Comparison of ENCODE assay signal across 29 cellular contexts in genomic region chr6:43922423-43923375, GRCh38.
A peak's percentile ranks its signal among the peaks of the same experiment; 100 is the strongest.
DNase-seq lines count a peak whose midpoint lies in the region; ATAC-seq, FAIRE-seq and TF ChIP-seq lines count a peak whose summit lies in the region.
"Had no signal": no experiment of that assay in that cellular context is flagged by ENCODE, and none has a peak within 500 bp of the region (broad histone marks: within the 10 kb centered on the region; RNA-seq: fewer than 3 reads in every experiment).

No MANE protein-coding gene starts in this region.

- H3K4me2 ChIP-seq in PC-9, result peak overlapping the region; percentile 35; the same call in 1 of the 2 replicates
- no peak overlapping the region for H3K4me2 ChIP-seq in keratinocyte (ENCODE audit: control insufficient read depth, extremely low read depth, insufficient read depth, low read depth, low read length)
- H3K4me2 ChIP-seq in neuronal stem cell (ENCODE audit: insufficient read depth, low read length, poor library complexity, severe bottlenecking), result no peak overlapping the region

- peak overlapping the region; percentile 11 for H2AK5ac ChIP-seq in neuronal stem cell (ENCODE audit: low read depth, low read length)

- no peaks in the 10 kb centered on the region for H3K9me2 ChIP-seq in PC-9 (ENCODE audit: insufficient read depth)

- no peak overlapping the region for H4K8ac ChIP-seq in neuronal stem cell (ENCODE audit: low read depth, low read length)

- peak overlapping the region; percentile 19 for H2BK120ac ChIP-seq in neuronal stem cell (ENCODE audit: low read depth, low read length)

- H3K27ac ChIP-seq in PC-9 (peak overlapping the region; percentile 53; the same call in 1 of the 2 replicates), keratinocyte (ENCODE audit: control insufficient read depth, insufficient read depth, low read length) (peak overlapping the region; percentile 1), neuronal stem cell (replicated peaks; ENCODE audit: low read length) (no peak overlapping the region), esophagus muscularis mucosa (replicated peaks in 1 of 4) (no peak overlapping the region)
- H3K27ac ChIP-seq: colonic mucosa, heart left ventricle, Peyer's patch, SJSA1 had no signal

- no peak overlapping the region for H3K27ac Mint-ChIP-seq in CD14-positive monocyte
- H3K27ac Mint-ChIP-seq: activated T-helper 1 cell treated with anti-CD3 and anti-CD28 coated beads, Interleukin-12 subunit alpha, Interleukin-12 subunit beta, Interleukin-2, Interleukin-4 antibody, amounts not matched to agents 30 ng/mL and 10 ng/mL and 1 ng/mL, durations not matched to agents 14 hours and 24 hours and 36 hours; type B pancreatic cell had no signal

- no peak for TF ChIP-seq POLR2A in esophagus muscularis mucosa (IDR thresholded peaks at IDR 0.05; ENCODE audit: low read depth)

- peaks cover 2% of the 10 kb centered on the region for H3K79me1 ChIP-seq in neuronal stem cell (ENCODE audit: low read depth, low read length)

- H3K23ac ChIP-seq in neuronal stem cell (ENCODE audit: low read depth, low read length, poor library complexity), result peak overlapping the region; percentile 74

- H2AFZ ChIP-seq in PC-9 (no peak overlapping the region), keratinocyte (ENCODE audit: control insufficient read depth, low read length) (no peak overlapping the region), neuronal stem cell (ENCODE audit: low read length) (no peak overlapping the region)

- no peak for TF ChIP-seq CTCF in CD14-positive monocyte (IDR thresholded peaks at IDR 0.05)
- no peak for TF ChIP-seq CTCF in PC-9 (conservative IDR thresholded peaks at IDR 0.05)
- no peak for TF ChIP-seq CTCF in keratinocyte (optimal IDR thresholded peaks at IDR 0.05 in 1 of 3, IDR thresholded peaks at IDR 0.05 in 1 of 3, conservative IDR thresholded peaks at IDR 0.05 in 1 of 3; ENCODE audit: extremely low read depth in 1 of 3, insufficient read depth in 2 of 3, low read length in 3 of 3)
- no peak for TF ChIP-seq CTCF in esophagus muscularis mucosa (IDR thresholded peaks at IDR 0.05)

- intact Hi-C loops in CD14-positive monocyte (cut with micrococcal nuclease), result no loop called here
- intact Hi-C loops in PC-9 (cut with micrococcal nuclease; ENCODE audit: unreplicated experiment), result no loop called here
- intact Hi-C loops in esophagus muscularis mucosa (cut with DNase I), result no loop called here

- FAIRE-seq in keratinocyte (lab: Jason Lieb, UNC), result no peak
- FAIRE-seq: GM19239 had no signal

- peak overlapping the region; percentile 22 for H4K91ac ChIP-seq in neuronal stem cell (ENCODE audit: low read depth, low read length, poor library complexity)

- no peak overlapping the region for H3K4me3 ChIP-seq in PC-9
- no peak overlapping the region for H3K4me3 ChIP-seq in keratinocyte (ENCODE audit: control insufficient read depth in 2 of 3, extremely low read depth in 1 of 3, insufficient read depth in 2 of 3, low read depth in 1 of 3, low read length in 3 of 3)
- H3K4me3 ChIP-seq in neuronal stem cell (ENCODE audit: low read length in 2 of 2), result no peak overlapping the region
- no peak overlapping the region for H3K4me3 ChIP-seq in esophagus muscularis mucosa
- H3K4me3 ChIP-seq: colonic mucosa, heart left ventricle, Peyer's patch, SJSA1, smooth muscle cell had no signal

- no CpG with 5 or more reads among the region's 17 CpGs for WGBS in neuronal stem cell (ENCODE audit: extremely low coverage in 2 of 2, insufficient read length in 2 of 2, insufficient replicate concordance in 1 of 2), 2 donors
- WGBS in esophagus muscularis mucosa, result 91% methylated on average over 15 of the region's 17 CpGs

- POLR2A ChIA-PET in PC-9 (lab: Charles Lee; ENCODE audit: unreplicated experiment), result no interaction called here

- H2BK5ac ChIP-seq in neuronal stem cell (ENCODE audit: low read length), result peak overlapping the region; percentile 3

- peak overlapping the region; percentile 94 for H3K4ac ChIP-seq in neuronal stem cell (ENCODE audit: low read length)

- ATAC-seq in GM21515 (IDR thresholded peaks at IDR 0.05; ENCODE audit: unreplicated experiment) (no peak), GM21737 (IDR thresholded peaks at IDR 0.05; ENCODE audit: unreplicated experiment) (no peak)
- ATAC-seq: activated CD4-positive, CD25-positive, alpha-beta regulatory T cell treated with anti-CD3 and anti-CD28 coated beads, Interleukin-2, amount 50 U/mL, for 24 hours; heart left ventricle had no signal

- H3K79me2 ChIP-seq in PC-9 (ENCODE audit: low read depth) (no peaks in the 10 kb centered on the region), keratinocyte (ENCODE audit: control insufficient read depth, insufficient read depth, low read length) (no peaks in the 10 kb centered on the region)

- no peaks in the 10 kb centered on the region for H3K9me1 ChIP-seq in keratinocyte (ENCODE audit: control insufficient read depth, extremely low read depth, insufficient read depth, low read length)

- H3K9ac ChIP-seq in keratinocyte (ENCODE audit: control insufficient read depth, extremely low read depth, insufficient read depth, low read length), result no peak overlapping the region
- peak overlapping the region; percentile 74 for H3K9ac ChIP-seq in neuronal stem cell (ENCODE audit: low read depth, low read length, poor library complexity)

- TF ChIP-seq EP300 in esophagus muscularis mucosa (IDR thresholded peaks at IDR 0.05), result no peak

- dilution Hi-C loops in keratinocyte (cut with MboI; ENCODE audit: extremely low pct_ligation_motif_present, low sequenced_read_pairs), result no loop called here

- no TSS peak for BruUV-seq in PC-9 (replicated peaks; lab: Mats Ljungman, UMichigan)

- CTCF ChIA-PET in PC-9 (lab: Charles Lee), result no interaction called here

- no peaks in the 10 kb centered on the region for H4K20me1 ChIP-seq in PC-9 (ENCODE audit: insufficient read depth)
- no peaks in the 10 kb centered on the region for H4K20me1 ChIP-seq in keratinocyte (ENCODE audit: control insufficient read depth, extremely low read depth, insufficient read depth, low read length)

- H2BK15ac ChIP-seq in neuronal stem cell (ENCODE audit: low read length), result peak overlapping the region; percentile 62

- H3K36me3 Mint-ChIP-seq in CD14-positive monocyte, result no peaks in the 10 kb centered on the region
- H3K36me3 Mint-ChIP-seq: type B pancreatic cell had no signal

- H3K9me3 ChIP-seq in PC-9 (ENCODE audit: insufficient read depth, low read depth) (no peaks in the 10 kb centered on the region), keratinocyte (ENCODE audit: control insufficient read depth, low read depth, low read length) (no peaks in the 10 kb centered on the region), neuronal stem cell (replicated peaks in 1 of 2; ENCODE audit: control insufficient read depth in 2 of 2, insufficient read depth in 1 of 2, low read depth in 1 of 2, low read length in 2 of 2) (no peaks in the 10 kb centered on the region), esophagus muscularis mucosa (no peaks in the 10 kb centered on the region)
- H3K9me3 ChIP-seq: Caco-2, colonic mucosa, heart left ventricle, Peyer's patch, SJSA1 had no signal

- no peaks in the 10 kb centered on the region for H3K36me3 ChIP-seq in PC-9 (ENCODE audit: low read depth)
- H3K36me3 ChIP-seq in keratinocyte (ENCODE audit: control insufficient read depth in 2 of 2, extremely low read depth in 1 of 2, insufficient read depth in 2 of 2, low read length in 2 of 2), result no peaks in the 10 kb centered on the region
- no peaks in the 10 kb centered on the region for H3K36me3 ChIP-seq in neuronal stem cell (replicated peaks in 1 of 2; ENCODE audit: control insufficient read depth in 2 of 2, insufficient read depth in 2 of 2, low read length in 2 of 2)
- H3K36me3 ChIP-seq in esophagus muscularis mucosa, result no peaks in the 10 kb centered on the region
- H3K36me3 ChIP-seq: colonic mucosa, heart left ventricle, Peyer's patch, SJSA1 had no signal

- H3K27me3 ChIP-seq in PC-9 (ENCODE audit: insufficient read depth, low read depth) (no peaks in the 10 kb centered on the region), keratinocyte (ENCODE audit: control insufficient read depth, extremely low read depth, insufficient read depth, low read length) (no peaks in the 10 kb centered on the region), neuronal stem cell (ENCODE audit: control insufficient read depth in 3 of 3, insufficient read depth in 3 of 3, low read depth in 1 of 3, low read length in 3 of 3) (no peaks in the 10 kb centered on the region), esophagus muscularis mucosa (no peaks in the 10 kb centered on the region)
- H3K27me3 ChIP-seq: colonic mucosa, heart left ventricle, Peyer's patch, SJSA1 had no signal

- peaks cover 28% of the 10 kb centered on the region for H3K4me1 Mint-ChIP-seq in CD14-positive monocyte

- H3K18ac ChIP-seq in neuronal stem cell (ENCODE audit: low read length), result peak overlapping the region; percentile 11

- H3K27me3 Mint-ChIP-seq in CD14-positive monocyte (ENCODE audit: low read depth in 3 of 3), result peaks cover 6 to 17% (median 13%) of the 10 kb centered on the region in 3 donors
- H3K27me3 Mint-ChIP-seq: type B pancreatic cell had no signal

- H2BK12ac ChIP-seq in neuronal stem cell (ENCODE audit: low read length), result peak overlapping the region; percentile 64

- peaks cover 42% of the 10 kb centered on the region for H3K4me1 ChIP-seq in PC-9 (replicated peaks; ENCODE audit: insufficient read depth)
- peaks cover 36% of the 10 kb centered on the region for H3K4me1 ChIP-seq in keratinocyte (ENCODE audit: control insufficient read depth, extremely low read depth, insufficient read depth, low read length)
- peaks cover 12 to 15% of the 10 kb centered on the region in 2 donors for H3K4me1 ChIP-seq in neuronal stem cell (ENCODE audit: control insufficient read depth in 2 of 2, insufficient read depth in 1 of 2, low read depth in 1 of 2, low read length in 2 of 2)
- H3K4me1 ChIP-seq in esophagus muscularis mucosa, result peaks cover 0 to 13% (median 5%) of the 10 kb centered on the region in 4 donors

- no peak overlapping the region for H3K4me3 Mint-ChIP-seq in CD14-positive monocyte
- H3K4me3 Mint-ChIP-seq: activated T-helper 1 cell treated with anti-CD3 and anti-CD28 coated beads, Interleukin-12 subunit alpha, Interleukin-12 subunit beta, Interleukin-2, Interleukin-4 antibody, amounts not matched to agents 30 ng/mL and 10 ng/mL and 1 ng/mL, durations not matched to agents 14 hours and 24 hours and 36 hours; type B pancreatic cell had no signal

- H3K14ac ChIP-seq in neuronal stem cell (ENCODE audit: low read length), result no peak overlapping the region

- H3K9me3 Mint-ChIP-seq in CD14-positive monocyte, result peaks cover 0 to 3% (median 0%) of the 10 kb centered on the region in 7 donors
- H3K9me3 Mint-ChIP-seq: activated T-helper 1 cell treated with anti-CD3 and anti-CD28 coated beads, Interleukin-12 subunit alpha, Interleukin-12 subunit beta, Interleukin-2, Interleukin-4 antibody, amounts not matched to agents 30 ng/mL and 10 ng/mL and 1 ng/mL, durations not matched to agents 14 hours and 24 hours and 36 hours; type B pancreatic cell had no signal

- H3F3A ChIP-seq in PC-9 (ENCODE audit: insufficient read depth, low read depth), result peaks cover 30% of the 10 kb centered on the region

- DNase-seq in CD14-positive monocyte (ENCODE audit: low spot score) (peak; percentile 25), PC-9 (no peak), keratinocyte (ENCODE audit: low read depth, low spot score) (no peak), neuronal stem cell (ENCODE audit: low spot score) (no peak), retina (no peak), esophagus muscularis mucosa (ENCODE audit: extremely low spot score) (no peak)
- DNase-seq: activated CD4-positive, alpha-beta T cell treated with anti-CD3 and anti-CD28 coated beads, Interleukin-2, amount 50 U/mL, for 48 hours; activated naive CD4-positive, alpha-beta T cell treated with anti-CD3 and anti-CD28 coated beads, Interleukin-2, amount 50 U/mL, for 16 hours; amygdala; Caco-2; colonic mucosa; DMS79; effector memory CD4-positive, alpha-beta T cell; heart left ventricle; kidney glomerular epithelial cell; NCI-H1694; NCI-H510A treated with DMSO at 0.1 percent for 48 hours; occipital lobe; stimulated activated CD4-positive, alpha-beta T cell treated with anti-CD3 and anti-CD28 coated beads, Interleukin-2, amount 100 ng/mL, for 48 hours; T-helper 1 cell had no signal

Comparison
In these comparisons a context has a peak if more than half of its experiments do, and no peak if none do; other contexts are left out.
1. H3K27ac ChIP-seq: peak in PC-9 (single experiment) and keratinocyte (single experiment); none in neuronal stem cell (single experiment) and esophagus muscularis mucosa (0 of 4).